ENCODE assay signal across 1 cellular context in the genomic region with DNA sequence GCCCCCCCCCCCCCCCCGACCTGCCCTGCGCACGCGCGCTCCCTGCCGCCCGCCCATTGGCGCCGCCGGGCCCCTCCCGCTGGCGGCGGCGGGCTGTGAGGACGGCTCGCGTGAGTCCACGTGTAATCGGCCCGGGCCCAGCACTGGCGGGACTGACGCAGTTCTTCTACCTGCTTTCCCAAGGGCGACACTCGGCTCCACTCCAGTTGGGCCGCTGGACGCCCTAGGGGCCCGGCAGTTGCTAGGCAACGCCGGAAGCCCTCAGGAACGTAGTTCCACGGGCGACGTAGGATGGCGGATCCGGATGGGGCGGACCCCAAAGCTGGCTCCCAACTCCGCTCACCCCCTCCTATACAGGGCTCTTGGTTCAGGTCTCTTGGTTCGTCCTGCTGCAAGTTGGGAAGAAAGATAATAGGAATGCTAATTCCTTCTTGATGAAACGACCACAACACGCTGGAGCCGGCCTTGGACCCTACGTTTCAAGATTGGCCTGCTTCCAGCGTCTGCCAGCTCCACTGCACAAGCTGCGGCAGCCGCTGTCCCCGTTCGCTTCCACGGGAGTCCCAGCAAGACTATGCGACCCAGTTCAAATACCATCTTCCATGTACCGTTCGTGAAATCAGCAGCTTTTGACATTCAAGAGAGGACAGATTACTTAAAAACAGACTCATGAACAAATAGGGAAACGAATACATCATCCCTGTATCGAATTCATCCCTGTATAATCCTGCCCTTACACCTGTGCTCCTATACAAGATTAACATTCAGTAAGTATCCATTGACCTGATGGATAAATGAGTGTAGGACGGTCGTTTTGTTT.
A peak's percentile ranks its signal among the peaks of the same experiment; 100 is the strongest.
TF ChIP-seq lines count a peak whose summit lies in the region.

No MANE protein-coding gene starts in this region.

TF ChIP-seq in HepG2, 621 proteins besides CTCF, POLR2A, EP300 and RAD21 (continued from another document and continues in another):
- TF ChIP-seq, protein P1, sequence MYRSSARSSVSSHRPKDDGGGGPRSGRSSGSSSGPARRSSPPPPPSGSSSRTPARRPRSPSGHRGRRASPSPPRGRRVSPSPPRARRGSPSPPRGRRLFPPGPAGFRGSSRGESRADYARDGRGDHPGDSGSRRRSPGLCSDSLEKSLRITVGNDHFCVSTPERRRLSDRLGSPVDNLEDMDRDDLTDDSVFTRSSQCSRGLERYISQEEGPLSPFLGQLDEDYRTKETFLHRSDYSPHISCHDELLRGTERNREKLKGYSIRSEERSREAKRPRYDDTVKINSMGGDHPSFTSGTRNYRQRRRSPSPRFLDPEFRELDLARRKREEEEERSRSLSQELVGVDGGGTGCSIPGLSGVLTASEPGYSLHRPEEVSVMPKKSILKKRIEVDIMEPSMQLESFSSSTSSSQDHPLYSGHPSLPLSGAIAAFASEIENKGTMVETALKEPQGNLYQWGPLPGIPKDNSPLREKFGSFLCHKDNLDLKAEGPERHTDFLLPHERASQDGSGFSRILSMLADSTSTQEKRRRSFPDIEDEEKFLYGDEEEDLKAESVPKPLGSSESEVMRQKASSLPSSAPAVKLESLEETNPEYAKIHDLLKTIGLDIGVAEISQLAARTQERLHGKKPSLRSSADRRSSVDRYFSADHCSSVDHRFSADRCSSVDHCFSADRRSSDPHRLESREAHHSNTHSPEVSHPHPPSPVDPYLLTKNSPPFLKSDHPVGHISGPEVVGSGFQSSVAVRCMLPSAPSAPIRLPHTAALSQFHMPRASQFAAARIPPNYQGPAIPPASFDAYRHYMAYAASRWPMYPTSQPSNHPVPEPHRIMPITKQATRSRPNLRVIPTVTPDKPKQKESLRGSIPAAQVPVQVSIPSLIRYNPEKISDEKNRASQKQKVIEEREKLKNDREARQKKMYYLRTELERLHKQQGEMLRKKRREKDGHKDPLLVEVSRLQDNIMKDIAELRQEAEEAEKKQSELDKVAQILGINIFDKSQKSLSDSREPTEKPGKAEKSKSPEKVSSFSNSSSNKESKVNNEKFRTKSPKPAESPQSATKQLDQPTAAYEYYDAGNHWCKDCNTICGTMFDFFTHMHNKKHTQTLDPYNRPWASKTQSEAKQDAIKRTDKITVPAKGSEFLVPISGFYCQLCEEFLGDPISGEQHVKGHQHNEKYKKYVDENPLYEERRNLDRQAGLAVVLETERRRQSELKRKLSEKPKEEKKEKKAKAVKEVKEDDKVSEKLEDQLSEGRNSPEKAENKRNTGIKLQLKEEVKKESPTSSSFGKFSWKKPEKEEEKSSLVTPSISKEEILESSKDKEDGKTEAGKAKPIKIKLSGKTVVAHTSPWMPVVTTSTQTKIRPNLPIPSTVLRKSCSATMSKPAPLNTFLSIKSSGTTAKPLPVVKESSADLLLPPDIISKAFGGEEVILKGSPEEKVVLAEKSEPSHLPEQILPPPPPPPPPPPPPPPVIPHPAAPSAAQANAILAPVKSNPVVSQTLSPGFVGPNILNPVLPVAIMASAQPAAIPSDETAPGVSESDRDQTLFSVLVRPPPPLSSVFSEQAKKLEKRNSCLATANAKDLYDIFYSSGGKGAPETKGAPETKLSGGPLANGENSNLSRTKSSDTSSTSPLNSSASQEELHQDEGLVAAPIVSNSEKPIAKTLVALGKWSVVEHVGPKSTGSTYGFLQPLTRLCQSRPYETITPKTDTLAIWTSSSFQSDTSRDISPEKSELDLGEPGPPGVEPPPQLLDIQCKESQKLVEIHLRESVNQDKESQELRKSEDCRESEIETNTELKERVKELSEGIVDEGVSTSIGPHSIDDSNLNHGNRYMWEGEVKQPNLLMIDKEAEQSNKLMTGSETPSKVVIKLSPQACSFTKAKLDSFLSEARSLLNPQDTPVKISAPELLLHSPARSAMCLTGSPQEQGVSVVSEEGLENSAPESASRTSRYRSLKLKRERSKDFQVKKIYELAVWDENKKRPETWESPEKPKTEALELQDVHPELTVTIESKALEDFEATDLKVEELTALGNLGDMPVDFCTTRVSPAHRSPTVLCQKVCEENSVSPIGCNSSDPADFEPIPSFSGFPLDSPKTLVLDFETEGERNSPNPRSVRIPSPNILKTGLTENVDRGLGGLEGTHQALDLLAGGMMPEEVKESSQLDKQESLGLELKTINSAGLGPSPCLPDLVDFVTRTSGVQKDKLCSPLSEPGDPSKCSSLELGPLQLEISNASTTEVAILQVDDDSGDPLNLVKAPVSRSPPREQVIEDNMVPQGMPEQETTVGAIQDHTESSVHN (CRISPR knock-in tag; IDR thresholded peaks at IDR 0.05), result no peak
- no peak for TF ChIP-seq KAT2B (IDR thresholded peaks at IDR 0.05; ENCODE audit: borderline replicate concordance, low read depth, low read length)
- TF ChIP-seq, protein P2, sequence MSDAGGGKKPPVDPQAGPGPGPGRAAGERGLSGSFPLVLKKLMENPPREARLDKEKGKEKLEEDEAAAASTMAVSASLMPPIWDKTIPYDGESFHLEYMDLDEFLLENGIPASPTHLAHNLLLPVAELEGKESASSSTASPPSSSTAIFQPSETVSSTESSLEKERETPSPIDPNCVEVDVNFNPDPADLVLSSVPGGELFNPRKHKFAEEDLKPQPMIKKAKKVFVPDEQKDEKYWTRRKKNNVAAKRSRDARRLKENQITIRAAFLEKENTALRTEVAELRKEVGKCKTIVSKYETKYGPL (CRISPR knock-in tag; IDR thresholded peaks at IDR 0.05), result no peak; the same call in 1 of the 2 replicates
- TF ChIP-seq ZNF121 (CRISPR knock-in tag; IDR thresholded peaks at IDR 0.05), result 0 out of 2 replicates have a peak, but pooled peaks have one; percentile 9
- peak; percentile 94 for TF ChIP-seq ARHGAP35 (CRISPR knock-in tag; IDR thresholded peaks at IDR 0.05; ENCODE audit: borderline replicate concordance)
- no peak for TF ChIP-seq SRSF9 (IDR thresholded peaks at IDR 0.05; ENCODE audit: borderline replicate concordance, insufficient read depth, low read depth, low read length, poor library complexity, severe bottlenecking)
- TF ChIP-seq ZNF180 (CRISPR knock-in tag; IDR thresholded peaks at IDR 0.05; ENCODE audit: borderline replicate concordance, low read depth), result no peak; the same call in 1 of the 2 replicates
- TF ChIP-seq ZNF558 (CRISPR knock-in tag; IDR thresholded peaks at IDR 0.05; ENCODE audit: borderline replicate concordance), result peak; percentile 82; the same call in 1 of the 2 replicates
- TF ChIP-seq ZNF672 (CRISPR knock-in tag; IDR thresholded peaks at IDR 0.05), result no peak
- TF ChIP-seq PHF21A (CRISPR knock-in tag; IDR thresholded peaks at IDR 0.05), result peak; percentile 82
- TF ChIP-seq SIX4 (CRISPR knock-in tag; IDR thresholded peaks at IDR 0.05), result no peak; the same call in none of the 2 replicates
- no peak for TF ChIP-seq SETDB1 (CRISPR knock-in tag; IDR thresholded peaks at IDR 0.05; ENCODE audit: borderline replicate concordance)
- TF ChIP-seq, protein P3, sequence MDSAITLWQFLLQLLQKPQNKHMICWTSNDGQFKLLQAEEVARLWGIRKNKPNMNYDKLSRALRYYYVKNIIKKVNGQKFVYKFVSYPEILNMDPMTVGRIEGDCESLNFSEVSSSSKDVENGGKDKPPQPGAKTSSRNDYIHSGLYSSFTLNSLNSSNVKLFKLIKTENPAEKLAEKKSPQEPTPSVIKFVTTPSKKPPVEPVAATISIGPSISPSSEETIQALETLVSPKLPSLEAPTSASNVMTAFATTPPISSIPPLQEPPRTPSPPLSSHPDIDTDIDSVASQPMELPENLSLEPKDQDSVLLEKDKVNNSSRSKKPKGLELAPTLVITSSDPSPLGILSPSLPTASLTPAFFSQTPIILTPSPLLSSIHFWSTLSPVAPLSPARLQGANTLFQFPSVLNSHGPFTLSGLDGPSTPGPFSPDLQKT (CRISPR knock-in tag; IDR thresholded peaks at IDR 0.05; ENCODE audit: borderline replicate concordance), result no peak; the same call in 1 of the 2 replicates
- peak; percentile 60 for TF ChIP-seq GATAD2A (CRISPR knock-in tag; IDR thresholded peaks at IDR 0.05)
- no peak for TF ChIP-seq ZNF101 (CRISPR knock-in tag; IDR thresholded peaks at IDR 0.05; ENCODE audit: borderline replicate concordance, low read depth)
- peak; percentile 87 for TF ChIP-seq MTF1 (CRISPR knock-in tag; IDR thresholded peaks at IDR 0.05)
- peak; percentile 98 for TF ChIP-seq ZMAT3 (CRISPR knock-in tag; conservative IDR thresholded peaks at IDR 0.05)
- TF ChIP-seq, protein P4, sequence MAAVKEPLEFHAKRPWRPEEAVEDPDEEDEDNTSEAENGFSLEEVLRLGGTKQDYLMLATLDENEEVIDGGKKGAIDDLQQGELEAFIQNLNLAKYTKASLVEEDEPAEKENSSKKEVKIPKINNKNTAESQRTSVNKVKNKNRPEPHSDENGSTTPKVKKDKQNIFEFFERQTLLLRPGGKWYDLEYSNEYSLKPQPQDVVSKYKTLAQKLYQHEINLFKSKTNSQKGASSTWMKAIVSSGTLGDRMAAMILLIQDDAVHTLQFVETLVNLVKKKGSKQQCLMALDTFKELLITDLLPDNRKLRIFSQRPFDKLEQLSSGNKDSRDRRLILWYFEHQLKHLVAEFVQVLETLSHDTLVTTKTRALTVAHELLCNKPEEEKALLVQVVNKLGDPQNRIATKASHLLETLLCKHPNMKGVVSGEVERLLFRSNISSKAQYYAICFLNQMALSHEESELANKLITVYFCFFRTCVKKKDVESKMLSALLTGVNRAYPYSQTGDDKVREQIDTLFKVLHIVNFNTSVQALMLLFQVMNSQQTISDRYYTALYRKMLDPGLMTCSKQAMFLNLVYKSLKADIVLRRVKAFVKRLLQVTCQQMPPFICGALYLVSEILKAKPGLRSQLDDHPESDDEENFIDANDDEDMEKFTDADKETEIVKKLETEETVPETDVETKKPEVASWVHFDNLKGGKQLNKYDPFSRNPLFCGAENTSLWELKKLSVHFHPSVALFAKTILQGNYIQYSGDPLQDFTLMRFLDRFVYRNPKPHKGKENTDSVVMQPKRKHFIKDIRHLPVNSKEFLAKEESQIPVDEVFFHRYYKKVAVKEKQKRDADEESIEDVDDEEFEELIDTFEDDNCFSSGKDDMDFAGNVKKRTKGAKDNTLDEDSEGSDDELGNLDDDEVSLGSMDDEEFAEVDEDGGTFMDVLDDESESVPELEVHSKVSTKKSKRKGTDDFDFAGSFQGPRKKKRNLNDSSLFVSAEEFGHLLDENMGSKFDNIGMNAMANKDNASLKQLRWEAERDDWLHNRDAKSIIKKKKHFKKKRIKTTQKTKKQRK (IDR thresholded peaks at IDR 0.05; ENCODE audit: low read length), result no peak
- peak; percentile 30; the same call in 1 of the 2 replicates for TF ChIP-seq MEIS1 (CRISPR knock-in tag; IDR thresholded peaks at IDR 0.05; ENCODE audit: borderline replicate concordance)
- TF ChIP-seq, protein P5, sequence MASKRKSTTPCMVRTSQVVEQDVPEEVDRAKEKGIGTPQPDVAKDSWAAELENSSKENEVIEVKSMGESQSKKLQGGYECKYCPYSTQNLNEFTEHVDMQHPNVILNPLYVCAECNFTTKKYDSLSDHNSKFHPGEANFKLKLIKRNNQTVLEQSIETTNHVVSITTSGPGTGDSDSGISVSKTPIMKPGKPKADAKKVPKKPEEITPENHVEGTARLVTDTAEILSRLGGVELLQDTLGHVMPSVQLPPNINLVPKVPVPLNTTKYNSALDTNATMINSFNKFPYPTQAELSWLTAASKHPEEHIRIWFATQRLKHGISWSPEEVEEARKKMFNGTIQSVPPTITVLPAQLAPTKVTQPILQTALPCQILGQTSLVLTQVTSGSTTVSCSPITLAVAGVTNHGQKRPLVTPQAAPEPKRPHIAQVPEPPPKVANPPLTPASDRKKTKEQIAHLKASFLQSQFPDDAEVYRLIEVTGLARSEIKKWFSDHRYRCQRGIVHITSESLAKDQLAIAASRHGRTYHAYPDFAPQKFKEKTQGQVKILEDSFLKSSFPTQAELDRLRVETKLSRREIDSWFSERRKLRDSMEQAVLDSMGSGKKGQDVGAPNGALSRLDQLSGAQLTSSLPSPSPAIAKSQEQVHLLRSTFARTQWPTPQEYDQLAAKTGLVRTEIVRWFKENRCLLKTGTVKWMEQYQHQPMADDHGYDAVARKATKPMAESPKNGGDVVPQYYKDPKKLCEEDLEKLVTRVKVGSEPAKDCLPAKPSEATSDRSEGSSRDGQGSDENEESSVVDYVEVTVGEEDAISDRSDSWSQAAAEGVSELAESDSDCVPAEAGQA (IDR thresholded peaks at IDR 0.05; ENCODE audit: low read depth), result 0 out of 2 replicates have a peak, but pooled peaks have one; percentile 15
- TF ChIP-seq, protein P5 (CRISPR knock-in tag; IDR thresholded peaks at IDR 0.05; ENCODE audit: borderline replicate concordance), result peak; percentile 80; the same call in 1 of the 2 replicates
- TF ChIP-seq, protein P6, sequence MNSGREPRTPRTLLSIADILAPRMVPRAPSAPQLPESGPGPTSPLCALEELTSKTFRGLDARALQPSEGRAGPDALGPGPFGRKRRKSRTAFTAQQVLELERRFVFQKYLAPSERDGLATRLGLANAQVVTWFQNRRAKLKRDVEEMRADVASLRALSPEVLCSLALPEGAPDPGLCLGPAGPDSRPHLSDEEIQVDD (CRISPR knock-in tag; IDR thresholded peaks at IDR 0.05; ENCODE audit: borderline replicate concordance), result peak; percentile 62; the same call in 1 of the 2 replicates
- TF ChIP-seq, protein P7, sequence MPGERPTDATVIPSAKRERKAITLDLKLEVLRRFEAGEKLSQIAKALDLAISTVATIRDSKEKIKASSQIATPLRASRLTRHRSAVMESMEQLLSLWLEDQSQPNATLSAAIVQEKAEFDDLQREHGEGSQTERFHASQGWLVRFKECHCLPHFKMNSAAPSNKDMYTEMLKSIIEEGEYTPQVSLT (CRISPR knock-in tag; IDR thresholded peaks at IDR 0.05; ENCODE audit: borderline replicate concordance, low read depth), result peak; percentile 91; the same call in 1 of the 2 replicates
- TF ChIP-seq ZC3H4 (CRISPR knock-in tag; IDR thresholded peaks at IDR 0.05; ENCODE audit: borderline replicate concordance), result no peak
- TF ChIP-seq NFE2 (CRISPR knock-in tag; IDR thresholded peaks at IDR 0.05), result no peak
- TF ChIP-seq ZNF724P (CRISPR knock-in tag; IDR thresholded peaks at IDR 0.05; ENCODE audit: borderline replicate concordance), result peak; percentile 66; the same call in 1 of the 2 replicates
- no peak; the same call in 1 of the 2 replicates for TF ChIP-seq AKAP8 (CRISPR knock-in tag; IDR thresholded peaks at IDR 0.05)
- TF ChIP-seq GTF3A (CRISPR knock-in tag; conservative IDR thresholded peaks at IDR 0.05), result no peak
- peak; percentile 96 for TF ChIP-seq ATF7-NPFF (CRISPR knock-in tag; IDR thresholded peaks at IDR 0.05; ENCODE audit: low read depth)
- TF ChIP-seq SNAPC2 (CRISPR knock-in tag; IDR thresholded peaks at IDR 0.05), result peak; percentile 3; the same call in 1 of the 2 replicates
